1 cellular context compared by ENCODE assay signal in genomic region chr16:75129416-75130149, GRCh38. TPM values are rescaled to one million over a fixed set of nuclear protein-coding genes. Genes with fewer than 3 reads are reported as not detected.
"Had no signal": no experiment of that assay in that cellular context is flagged by ENCODE, and none has a peak within 500 bp of the region (broad histone marks: within the 10 kb centered on the region; RNA-seq: fewer than 3 reads in every experiment).

No MANE protein-coding gene starts in this region.

RNA-seq across cellular contexts. Expression of gene LDHD, which starts 13.0 kb away (rescaled TPM):
- total RNA-seq: activated naive CD8-positive, alpha-beta T cell treated with anti-CD3 and anti-CD28 coated beads for 36 hours had no signal
